ENCODE assay signal across 28 cellular contexts in the genomic region with DNA sequence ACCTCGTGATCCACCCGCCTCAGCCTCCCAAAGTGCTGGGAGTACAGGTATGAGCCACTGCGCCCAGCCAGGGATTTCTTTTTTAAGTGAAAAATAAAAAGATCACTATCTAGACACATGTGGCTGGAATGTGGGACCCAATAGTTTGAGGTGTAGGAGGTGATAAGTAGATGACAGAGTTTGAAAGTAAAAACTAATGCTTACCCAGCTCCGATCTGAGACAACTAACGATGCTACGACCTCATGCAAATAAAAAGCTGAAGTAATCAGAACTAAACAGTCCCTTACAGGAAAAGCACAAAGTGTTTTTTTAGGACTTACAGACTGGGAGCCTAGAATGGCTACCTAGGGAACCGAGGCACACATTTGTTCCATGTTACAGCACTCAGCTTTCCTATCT. TPM values are rescaled to one million over a fixed set of nuclear protein-coding genes. Genes with fewer than 3 reads are reported as not detected.
"Had no signal": no experiment of that assay in that cellular context is flagged by ENCODE, and none has a peak within 500 bp of the region (broad histone marks: within the 10 kb centered on the region; RNA-seq: fewer than 3 reads in every experiment).

No MANE protein-coding gene starts in this region.

- H3K4me1 ChIP-seq: breast epithelium, esophagus muscularis mucosa, foreskin keratinocyte, heart left ventricle, sigmoid colon, stomach, thyroid gland, upper lobe of right lung had no signal

- H3K27ac Mint-ChIP-seq: activated naive CD4-positive, alpha-beta T cell treated with anti-CD3 and anti-CD28 coated beads, Interleukin-2, amount 50 U/mL, for 72 hours; dendritic cell treated with granulocyte-macrophage colony-stimulating factor and Interleukin-4, amounts not matched to agents 40 ng/mL and 50 ng/mL, for 4 days; immature natural killer cell; nephron; progenitor cell of endocrine pancreas; stimulated activated naive B cell treated with anti-CD40 and anti-IgM and Interleukin-4, amounts not matched to agents 10 μg/mL and 1 μg/mL and 100 μg/mL, for 72 hours had no signal

- H3K4me3 ChIP-seq: breast epithelium, esophagus muscularis mucosa, heart left ventricle, sigmoid colon, stomach, thyroid gland, upper lobe of right lung had no signal

- H3K9me3 ChIP-seq: breast epithelium, esophagus muscularis mucosa, heart left ventricle, sigmoid colon, stomach, thyroid gland, upper lobe of right lung had no signal

- H3K27ac ChIP-seq: breast epithelium, esophagus muscularis mucosa, foreskin keratinocyte, heart left ventricle, sigmoid colon, stomach, thyroid gland, upper lobe of right lung, VCaP had no signal

- H3K9me3 Mint-ChIP-seq: activated naive CD4-positive, alpha-beta T cell treated with anti-CD3 and anti-CD28 coated beads, Interleukin-2, amount 50 U/mL, for 72 hours; dendritic cell treated with granulocyte-macrophage colony-stimulating factor and Interleukin-4, amounts not matched to agents 40 ng/mL and 50 ng/mL, for 4 days; immature natural killer cell; nephron; stimulated activated naive B cell treated with anti-CD40 and anti-IgM and Interleukin-4, amounts not matched to agents 10 μg/mL and 1 μg/mL and 100 μg/mL, for 72 hours had no signal

- H3K4me1 Mint-ChIP-seq: immature natural killer cell; nephron; stimulated activated naive B cell treated with anti-CD40 and anti-IgM and Interleukin-4, amounts not matched to agents 10 μg/mL and 1 μg/mL and 100 μg/mL, for 72 hours had no signal

- DNase-seq: activated CD4-positive, alpha-beta T cell treated with anti-CD3 and anti-CD28 coated beads, Interleukin-2, amount 50 U/mL, for 1 hour; activated naive CD4-positive, alpha-beta T cell; central memory CD4-positive, alpha-beta T cell; effector CD4-positive, alpha-beta T cell; foreskin keratinocyte; heart left ventricle; hypothalamus; immature natural killer cell; kidney; left colon; mammary epithelial cell; retina; sigmoid colon; small intestine; stimulated activated CD4-positive, alpha-beta T cell treated with anti-CD3 and anti-CD28 coated beads, Interleukin-4, amount 100 ng/mL, for 24 hours; stimulated activated naive B cell treated with anti-CD40 and anti-IgM and Interleukin-4, amounts not matched to agents 10 μg/mL and 1 μg/mL and 100 μg/mL, for 72 hours; stomach; thyroid gland had no signal

- ATAC-seq: activated CD4-positive, CD25-positive, alpha-beta regulatory T cell treated with anti-CD3 and anti-CD28 coated beads, Interleukin-2, amount 50 U/mL, for 24 hours; activated naive CD4-positive, alpha-beta T cell treated with anti-CD3 and anti-CD28 coated beads, Interleukin-2, amount 50 U/mL, for 72 hours; foreskin keratinocyte; heart left ventricle; left colon; stimulated activated naive B cell treated with anti-CD40 and anti-IgM and Interleukin-4, amounts not matched to agents 10 μg/mL and 1 μg/mL and 100 μg/mL, for 72 hours; upper lobe of right lung had no signal

- H3K36me3 ChIP-seq: breast epithelium had no signal

- H3K27me3 ChIP-seq: breast epithelium, esophagus muscularis mucosa, foreskin keratinocyte, heart left ventricle, sigmoid colon, stomach, thyroid gland, upper lobe of right lung had no signal

- H3K4me3 Mint-ChIP-seq: dendritic cell treated with granulocyte-macrophage colony-stimulating factor and Interleukin-4, amounts not matched to agents 40 ng/mL and 50 ng/mL, for 4 days; immature natural killer cell; nephron; stimulated activated naive B cell treated with anti-CD40 and anti-IgM and Interleukin-4, amounts not matched to agents 10 μg/mL and 1 μg/mL and 100 μg/mL, for 72 hours had no signal

- FAIRE-seq: kidney, small intestine had no signal

RNA-seq across cellular contexts. Expression of a gene that starts 51.0 kb away (rescaled TPM):
- total RNA-seq: breast epithelium, liver, upper lobe of right lung had no signal
- polyA plus RNA-seq: immature natural killer cell, liver had no signal
